Comparison of ENCODE assay signal across 8 cellular contexts in the genomic region with DNA sequence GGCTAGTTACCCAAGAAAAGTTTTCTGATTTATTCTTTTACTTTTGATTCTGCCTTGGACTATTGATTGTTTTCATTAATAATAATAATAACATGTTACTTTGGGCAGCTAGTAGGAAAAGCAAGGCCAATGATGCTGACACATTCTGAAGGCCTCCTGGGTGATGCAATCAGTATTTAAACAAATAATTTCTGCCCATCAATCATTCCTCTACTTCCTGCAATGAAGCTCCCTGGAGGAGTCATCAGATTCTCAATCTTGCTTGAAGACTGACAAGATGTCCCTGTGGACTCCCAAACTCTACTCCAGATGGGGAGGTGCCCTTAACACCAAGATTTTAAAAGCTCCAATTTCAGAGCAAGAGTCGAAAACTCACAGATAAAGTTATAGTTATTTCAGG. TPM values are rescaled to one million over a fixed set of nuclear protein-coding genes. Genes with fewer than 3 reads are reported as not detected.
A peak's percentile ranks its signal among the peaks of the same experiment; 100 is the strongest.
DNase-seq lines count a peak whose midpoint lies in the region; ATAC-seq and TF ChIP-seq lines count a peak whose summit lies in the region.

A gene with protein sequence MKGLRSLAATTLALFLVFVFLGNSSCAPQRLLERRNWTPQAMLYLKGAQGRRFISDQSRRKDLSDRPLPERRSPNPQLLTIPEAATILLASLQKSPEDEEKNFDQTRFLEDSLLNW (plus strand): TSS at position 244 of the 400 bp plus-strand sequence. CDS start 177 bp downstream, outside the sequence.

- H3K9ac ChIP-seq in parathyroid adenoma: no peak within 1 kb of the TSS

- no peaks in the 10 kb centered on the region for H3K36me3 ChIP-seq in OCI-LY7 (ENCODE audit: insufficient read depth, low read length)
- no peaks in the 10 kb centered on the region for H3K36me3 ChIP-seq in esophagus squamous epithelium
- H3K36me3 ChIP-seq in parathyroid adenoma (ENCODE audit: control insufficient read depth, insufficient read depth, low read length): no peaks in the 10 kb centered on the region

- H3K9me2 ChIP-seq in OCI-LY7 (ENCODE audit: insufficient read depth, low read length): no peaks in the 10 kb centered on the region

- ATAC-seq in HG03025 (IDR thresholded peaks at IDR 0.05; ENCODE audit: low FRiP score, unreplicated experiment) (no peak), GM21619 (IDR thresholded peaks at IDR 0.05; ENCODE audit: unreplicated experiment) (no peak), HG02885 (IDR thresholded peaks at IDR 0.05; ENCODE audit: poor library complexity, unreplicated experiment) (no peak)

- H3K4me3 ChIP-seq in OCI-LY7 (ENCODE audit: low read depth, low read length, poor library complexity, severe bottlenecking) (no peak within 1 kb of the TSS), esophagus squamous epithelium (peak within 1 kb of the TSS; percentile 35 to 69 (median 56)), parathyroid adenoma (ENCODE audit: low read depth, low read length) (peak within 1 kb of the TSS; percentile 63)

- TF ChIP-seq CTCF in OCI-LY7 (conservative IDR thresholded peaks at IDR 0.05; ENCODE audit: low read length): no peak
- no peak for TF ChIP-seq CTCF in esophagus squamous epithelium (IDR thresholded peaks at IDR 0.05)
- TF ChIP-seq CTCF in parathyroid adenoma (IDR thresholded peaks at IDR 0.05): no peak

- H3K27me3 ChIP-seq in esophagus squamous epithelium (peaks cover 0 to 42% (median 4%) of the 10 kb centered on the region in 4 donors), parathyroid adenoma (ENCODE audit: control insufficient read depth, insufficient read depth, low read length) (no peaks in the 10 kb centered on the region)

- no peak within 1 kb of the TSS for H3K27ac ChIP-seq in OCI-LY7 (ENCODE audit: low read depth, low read length, poor library complexity, severe bottlenecking)
- H3K27ac ChIP-seq in esophagus squamous epithelium: no peak within 1 kb of the TSS
- H3K27ac ChIP-seq in parathyroid adenoma: no peak within 1 kb of the TSS

- H3K4me2 ChIP-seq in OCI-LY7 (ENCODE audit: low read length): peak within 1 kb of the TSS; percentile 66; the same call in 1 of the 2 replicates
- H3K4me2 ChIP-seq in parathyroid adenoma (ENCODE audit: low read length): peak within 1 kb of the TSS; percentile 97

- TF ChIP-seq POLR2A in esophagus squamous epithelium (IDR thresholded peaks at IDR 0.05): no peak

- DNase-seq in Daoy (ENCODE audit: low read depth) (peak; percentile 7), OCI-LY7 (ENCODE audit: low spot score) (peak; percentile 4), esophagus squamous epithelium (lab: John Stamatoyannopoulos, UW) (no peak), NK-92 (lab: John Stamatoyannopoulos, UW; ENCODE audit: unreplicated experiment) (no peak)

- H3K9me3 ChIP-seq in OCI-LY7 (ENCODE audit: low read length) (no peaks in the 10 kb centered on the region), esophagus squamous epithelium (no peaks in the 10 kb centered on the region), parathyroid adenoma (ENCODE audit: control insufficient read depth, low read length) (no peaks in the 10 kb centered on the region)

- H3K79me2 ChIP-seq in OCI-LY7 (ENCODE audit: insufficient read depth, low read depth, low read length): no peaks in the 10 kb centered on the region
- H3K79me2 ChIP-seq in parathyroid adenoma: no peaks in the 10 kb centered on the region

- intact Hi-C loops in OCI-LY7 (cut with micrococcal nuclease; ENCODE audit: unreplicated experiment) (loop anchor here (5.0 kb wide), 1 partner anchor 131 kb away; a partner anchor contains a TSS), esophagus squamous epithelium (cut with DNase I) (no loop called here)

- H2AFZ ChIP-seq in OCI-LY7 (ENCODE audit: low read length) (peak within 1 kb of the TSS; percentile 81), parathyroid adenoma (peak within 1 kb of the TSS; percentile 90)

- H4K20me1 ChIP-seq in OCI-LY7 (ENCODE audit: insufficient read depth, low read length): no peaks in the 10 kb centered on the region

- 94 to 96% methylated on average over 1 of the region's 1 CpG for WGBS in esophagus squamous epithelium, 2 donors

- CTCF ChIA-PET in OCI-LY7 (lab: Charles Lee; ENCODE audit: unreplicated experiment): no interaction called here

- POLR2A ChIA-PET in OCI-LY7 (lab: Charles Lee): interaction anchor here (0.5 to 2.6 kb wide), 7 partner anchors 9 to 533 kb away, joined by 3 to 10 read pairs (median 4); a partner anchor contains a TSS

- H3K4me1 ChIP-seq in OCI-LY7 (ENCODE audit: insufficient read depth, low read length, poor library complexity, severe bottlenecking) (peaks cover 24% of the 10 kb centered on the region), esophagus squamous epithelium (peaks cover 4 to 15% (median 9%) of the 10 kb centered on the region in 3 donors), parathyroid adenoma (no peaks in the 10 kb centered on the region)

- no TSS peak for BruUV-seq in OCI-LY7 (replicated peaks; lab: Mats Ljungman, UMichigan)

RNA-seq across cellular contexts. Expression of the gene that starts here (rescaled TPM):
- total RNA-seq in Daoy (2014; rRNA removed; shearing (Covaris generic)): 1.1 and 1.4 TPM in 2 replicates
- 0.35 TPM in 1 of 2 replicates, not detected in the other for total RNA-seq in OCI-LY7 (2014; rRNA removed; shearing (Covaris generic))
- total RNA-seq in OCI-LY7 (2022) (0.90 and 1.2 TPM in 2 replicates), esophagus squamous epithelium (not detected)

Comparison
In these comparisons a context has a peak if more than half of its experiments do, and no peak if none do; other contexts are left out.
1. DNase-seq: peak in Daoy (single experiment) and OCI-LY7 (single experiment); none in esophagus squamous epithelium (single experiment) and NK-92 (single experiment).